Comparison of ENCODE assay signal across 18 cellular contexts in genomic region chr9:70995511-70995910, GRCh38.
DNase-seq lines count a peak whose midpoint lies in the region; ATAC-seq and TF ChIP-seq lines count a peak whose summit lies in the region.
"Had no signal": no experiment of that assay in that cellular context is flagged by ENCODE, and none has a peak within 500 bp of the region (broad histone marks: within the 10 kb centered on the region; RNA-seq: fewer than 3 reads in every experiment).

No MANE protein-coding gene starts in this region.

- no peak for ATAC-seq in psoas muscle
- ATAC-seq: GM12878 had no signal

- no peak for TF ChIP-seq CTCF in smooth muscle cell (IDR thresholded peaks at IDR 0.05; ENCODE audit: borderline replicate concordance, insufficient read depth, poor library complexity, severe bottlenecking)
- TF ChIP-seq CTCF in psoas muscle (IDR thresholded peaks at IDR 0.05): no peak

- H3K27me3 ChIP-seq in GM23248 (replicated peaks; ENCODE audit: insufficient read depth) (no peaks in the 10 kb centered on the region), smooth muscle cell (ENCODE audit: low read depth) (no peaks in the 10 kb centered on the region), psoas muscle (ENCODE audit: insufficient read depth in 3 of 3, low read length in 2 of 3) (no peaks in the 10 kb centered on the region)

- no peaks in the 10 kb centered on the region for H4K20me1 ChIP-seq in GM23248 (ENCODE audit: insufficient read depth)
- no peaks in the 10 kb centered on the region for H4K20me1 ChIP-seq in smooth muscle cell (ENCODE audit: low read depth)

- intact Hi-C loops in psoas muscle (cut with DNase I): no loop called here

- 21% methylated on average over 4 of the region's 4 CpGs for WGBS in GM23248 (ENCODE audit: low coverage in 1 of 2, low lambda C conversion rate in 2 of 2, missing lambda C conversion rate in 2 of 2), 2 experiments
- WGBS in smooth muscle cell (ENCODE audit: low lambda C conversion rate): 27% methylated on average over 4 of the region's 4 CpGs
- 29 to 34% (median 30%) methylated on average over 4 of the region's 4 CpGs for WGBS in psoas muscle, 3 donors

- no peaks in the 10 kb centered on the region for H3K79me2 ChIP-seq in GM23248 (ENCODE audit: insufficient read depth)
- no peaks in the 10 kb centered on the region for H3K79me2 ChIP-seq in smooth muscle cell (ENCODE audit: low read depth)

- no peaks in the 10 kb centered on the region for H3K9me2 ChIP-seq in GM23248 (ENCODE audit: insufficient read depth)

- no peak overlapping the region for H3K9ac ChIP-seq in GM23248
- no peak overlapping the region for H3K9ac ChIP-seq in smooth muscle cell (ENCODE audit: low read depth)
- H3K9ac ChIP-seq: KMS-11 had no signal

- peak; percentile 3 for DNase-seq in NCI-H2227 (lab: John Stamatoyannopoulos, UW; ENCODE audit: unreplicated experiment)
- DNase-seq in NCI-H2227 treated with DMSO at 0.1 percent for 48 hours (lab: John Stamatoyannopoulos, UW): no peak
- peak; percentile 36 for DNase-seq in GM23248
- DNase-seq in foreskin melanocyte: peak; percentile 31
- no peak for DNase-seq in smooth muscle cell (lab: John Stamatoyannopoulos, UW; ENCODE audit: unreplicated experiment)
- DNase-seq in psoas muscle: no peak
- DNase-seq in HPDE6-E6E7 (ENCODE audit: extremely low spot score): no peak
- no peak for DNase-seq in NCI-H446 treated with DMSO at 0.1 percent for 48 hours (lab: John Stamatoyannopoulos, UW)
- DNase-seq: AML-193; CD4-positive, alpha-beta T cell; DMS153; DMS79; GF-D8; HCEC 1CT had no signal

- H2AFZ ChIP-seq in GM23248: peak overlapping the region; percentile 27; the same call in 1 of the 2 replicates
- H2AFZ ChIP-seq in smooth muscle cell (ENCODE audit: low read depth): no peak overlapping the region

- H3K4me3 ChIP-seq in GM23248: no peak overlapping the region
- H3K4me3 ChIP-seq in smooth muscle cell: no peak overlapping the region
- no peak overlapping the region for H3K4me3 ChIP-seq in psoas muscle
- H3K4me3 ChIP-seq: GM12878 had no signal

- H3K36me3 ChIP-seq in GM23248 (ENCODE audit: low read depth) (no peaks in the 10 kb centered on the region), smooth muscle cell (ENCODE audit: low read depth) (no peaks in the 10 kb centered on the region), psoas muscle (ENCODE audit: insufficient read depth in 1 of 2, low read depth in 1 of 2) (no peaks in the 10 kb centered on the region)

- in situ Hi-C loops in GM23248 (cut with MboI): no loop called here

- H3K4me1 ChIP-seq in GM23248 (ENCODE audit: insufficient read depth): peaks cover 20% of the 10 kb centered on the region
- peaks cover 6% of the 10 kb centered on the region for H3K4me1 ChIP-seq in smooth muscle cell (ENCODE audit: low read depth)
- no peaks in the 10 kb centered on the region for H3K4me1 ChIP-seq in psoas muscle

- no peaks in the 10 kb centered on the region for H3K9me3 ChIP-seq in GM23248 (ENCODE audit: low read depth)
- H3K9me3 ChIP-seq in smooth muscle cell (replicated peaks; ENCODE audit: low read depth): no peaks in the 10 kb centered on the region
- no peaks in the 10 kb centered on the region for H3K9me3 ChIP-seq in psoas muscle

- no peak overlapping the region for H3K4me2 ChIP-seq in GM23248 (ENCODE audit: unreplicated experiment)
- H3K4me2 ChIP-seq in smooth muscle cell: no peak overlapping the region
- H3K4me2 ChIP-seq: KMS-11 had no signal

- H3K27ac ChIP-seq in GM23248 (no peak overlapping the region), smooth muscle cell (ENCODE audit: low read depth) (peak overlapping the region; percentile 35), psoas muscle (no peak overlapping the region)
- H3K27ac ChIP-seq: 22Rv1, C4-2B, KMS-11 had no signal

- H3F3A ChIP-seq in GM23248 (ENCODE audit: insufficient read depth) (no peaks in the 10 kb centered on the region), smooth muscle cell (ENCODE audit: low read depth) (no peaks in the 10 kb centered on the region)

Comparison
In these comparisons a context has a peak if more than half of its experiments do, and no peak if none do; other contexts are left out.
1. DNase-seq: peak in NCI-H2227 (single experiment), GM23248 (single experiment) and foreskin melanocyte (single experiment); none in NCI-H2227 treated with DMSO at 0.1 percent for 48 hours (single experiment), smooth muscle cell (single experiment), psoas muscle (0 of 2), HPDE6-E6E7 (single experiment) and NCI-H446 treated with DMSO at 0.1 percent for 48 hours (single experiment).